In the genomic region with DNA sequence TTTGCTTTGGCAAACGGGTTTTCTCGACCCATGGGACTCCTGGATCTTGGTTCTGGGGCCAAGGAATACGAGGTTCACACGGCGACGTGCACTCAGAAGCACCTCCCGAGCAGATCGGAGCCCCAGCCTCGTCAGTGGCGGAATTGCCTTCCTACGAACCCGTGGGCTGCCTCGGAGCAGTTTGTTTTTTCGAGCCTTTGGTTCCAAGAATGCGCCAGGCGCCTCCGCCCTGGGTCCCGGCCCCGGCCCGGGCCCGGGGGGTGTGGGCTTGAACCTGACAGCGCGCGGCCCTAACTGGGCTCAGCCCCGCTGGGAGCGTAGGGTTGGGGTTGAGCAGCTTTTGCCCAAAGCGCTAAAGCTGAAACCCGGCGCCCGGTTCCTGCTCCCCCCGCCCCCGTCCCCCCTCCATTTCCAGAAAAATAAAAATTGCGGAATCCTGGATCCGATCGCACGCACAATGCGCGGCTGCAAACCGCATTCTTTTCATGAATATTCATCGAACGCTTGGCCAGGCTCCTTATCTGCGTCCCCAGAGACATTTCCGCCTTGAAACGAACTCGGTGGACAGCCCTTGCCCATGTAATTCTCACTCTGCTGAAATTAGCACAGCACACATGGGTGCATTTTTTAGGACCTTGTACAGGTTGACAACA, we compare ENCODE assay signal across 8 cellular contexts. TPM values are rescaled to one million over a fixed set of nuclear protein-coding genes. Genes with fewer than 3 reads are reported as not detected.
DNase-seq lines count a peak whose midpoint lies in the region; ATAC-seq and TF ChIP-seq lines count a peak whose summit lies in the region.

No MANE protein-coding gene starts in this region.

- intact Hi-C loops in left ventricle myocardium inferior (cut with micrococcal nuclease) = loop anchor here (5.0 kb wide), 1 partner anchor 1094 kb away; no protein-coding TSS in a partner anchor
- intact Hi-C loops in psoas muscle (cut with DNase I) = loop anchor here (5.0 to 10.0 kb wide), 2 partner anchors 1094 to 1476 kb away; no protein-coding TSS in a partner anchor
- intact Hi-C loops in PC-9 (cut with micrococcal nuclease; ENCODE audit: unreplicated experiment) = loop anchor here (5.0 to 10.0 kb wide), 2 partner anchors 894 to 1476 kb away; no protein-coding TSS in a partner anchor

- CTCF ChIA-PET in PC-9 (lab: Charles Lee) = no interaction called here

- H3K27me3 ChIP-seq in left ventricle myocardium inferior (ENCODE audit: low read depth) = peaks cover 96% of the 10 kb centered on the region
- peaks cover 0 to 54% (median 17%) of the 10 kb centered on the region in 3 donors for H3K27me3 ChIP-seq in psoas muscle (ENCODE audit: insufficient read depth in 3 of 3, low read length in 2 of 3)
- no peaks in the 10 kb centered on the region for H3K27me3 ChIP-seq in SJCRH30
- no peaks in the 10 kb centered on the region for H3K27me3 ChIP-seq in PC-9 (ENCODE audit: insufficient read depth, low read depth)

- H3K4me1 ChIP-seq in left ventricle myocardium inferior (peaks cover 25% of the 10 kb centered on the region), psoas muscle (no peaks in the 10 kb centered on the region), SJCRH30 (no peaks in the 10 kb centered on the region), PC-9 (replicated peaks; ENCODE audit: insufficient read depth) (no peaks in the 10 kb centered on the region)

- POLR2A ChIA-PET in PC-9 (lab: Charles Lee; ENCODE audit: unreplicated experiment) = no interaction called here

- H3K27me3 Mint-ChIP-seq in activated T-helper 17 cell treated with anti-CD3 and anti-CD28 coated beads, Interleukin-2, amount 50 U/mL, for 72 hours = peaks cover 33% of the 10 kb centered on the region

- H3K9me3 Mint-ChIP-seq in activated T-helper 17 cell treated with anti-CD3 and anti-CD28 coated beads, Interleukin-2, amount 50 U/mL, for 72 hours = no peaks in the 10 kb centered on the region

- ATAC-seq in GM19324 (IDR thresholded peaks at IDR 0.05; ENCODE audit: low FRiP score, unreplicated experiment) (peak; percentile 42), HG03571 (IDR thresholded peaks at IDR 0.05; ENCODE audit: unreplicated experiment) (peak; percentile 31), psoas muscle (peak in 1 of 4 donors; percentile 22)
- no peak for ATAC-seq in activated T-helper 17 cell treated with anti-CD3 and anti-CD28 coated beads, Interleukin-2, amount 50 U/mL, for 72 hours (replicated peaks)

- no peaks in the 10 kb centered on the region for H3K36me3 Mint-ChIP-seq in activated T-helper 17 cell treated with anti-CD3 and anti-CD28 coated beads, Interleukin-2, amount 50 U/mL, for 72 hours (ENCODE audit: low read depth)

- H3F3A ChIP-seq in PC-9 (ENCODE audit: insufficient read depth, low read depth) = peaks cover 6% of the 10 kb centered on the region; the same call in 1 of the 2 replicates

- H3K4me1 Mint-ChIP-seq in activated T-helper 17 cell treated with anti-CD3 and anti-CD28 coated beads, Interleukin-2, amount 50 U/mL, for 72 hours = peaks cover 4% of the 10 kb centered on the region

- no peaks in the 10 kb centered on the region for H3K79me2 ChIP-seq in PC-9 (ENCODE audit: low read depth)

- H2AFZ ChIP-seq in PC-9 = no peak overlapping the region

- DNase-seq in CD1c-positive myeloid dendritic cell (ENCODE audit: extremely low spot score) = peak; percentile 76
- DNase-seq in left ventricle myocardium inferior = peak; percentile 23
- DNase-seq in psoas muscle = peak; percentile 47 to 48
- no peak for DNase-seq in SJCRH30
- no peak for DNase-seq in PC-9

- H4K20me1 ChIP-seq in PC-9 (ENCODE audit: insufficient read depth) = no peaks in the 10 kb centered on the region

- no TSS peak for BruUV-seq in PC-9 (replicated peaks; lab: Mats Ljungman, UMichigan)

- no peak for TF ChIP-seq CTCF in left ventricle myocardium inferior (IDR thresholded peaks at IDR 0.05; ENCODE audit: borderline replicate concordance)
- TF ChIP-seq CTCF in psoas muscle (IDR thresholded peaks at IDR 0.05) = no peak
- no peak for TF ChIP-seq CTCF in PC-9 (conservative IDR thresholded peaks at IDR 0.05)

- H3K36me3 ChIP-seq in left ventricle myocardium inferior (no peaks in the 10 kb centered on the region), psoas muscle (ENCODE audit: insufficient read depth in 1 of 2, low read depth in 1 of 2) (no peaks in the 10 kb centered on the region), SJCRH30 (no peaks in the 10 kb centered on the region), PC-9 (ENCODE audit: low read depth) (no peaks in the 10 kb centered on the region)

- no peaks in the 10 kb centered on the region for H3K9me2 ChIP-seq in PC-9 (ENCODE audit: insufficient read depth)

- H3K9me3 ChIP-seq in left ventricle myocardium inferior (replicated peaks) = no peaks in the 10 kb centered on the region
- no peaks in the 10 kb centered on the region for H3K9me3 ChIP-seq in psoas muscle
- no peaks in the 10 kb centered on the region for H3K9me3 ChIP-seq in SJCRH30 (replicated peaks)
- H3K9me3 ChIP-seq in PC-9 (ENCODE audit: insufficient read depth, low read depth) = no peaks in the 10 kb centered on the region

- H3K27ac ChIP-seq in left ventricle myocardium inferior (replicated peaks) (peak overlapping the region; percentile 30), psoas muscle (no peak overlapping the region), SJCRH30 (no peak overlapping the region), PC-9 (no peak overlapping the region)

- 0 to 1% (median 1%) methylated on average over 43 to 45 of the region's 45 CpGs for WGBS in psoas muscle, 3 donors

- H3K4me3 ChIP-seq in left ventricle myocardium inferior (peak overlapping the region; percentile 66), psoas muscle (peak overlapping the region; percentile 62), SJCRH30 (no peak overlapping the region), PC-9 (no peak overlapping the region)

- H3K4me3 Mint-ChIP-seq in activated T-helper 17 cell treated with anti-CD3 and anti-CD28 coated beads, Interleukin-2, amount 50 U/mL, for 72 hours = peak overlapping the region; percentile 35

- no peak overlapping the region for H3K4me2 ChIP-seq in PC-9

- H3K27ac Mint-ChIP-seq in activated T-helper 17 cell treated with anti-CD3 and anti-CD28 coated beads, Interleukin-2, amount 50 U/mL, for 72 hours = no peak overlapping the region

RNA-seq across cellular contexts. Expression of a gene that starts 1.0 kb away (rescaled TPM):
- 1 to 10 TPM in 1 of 2 donors, under 1 TPM in 1; 0.48 to 1.3 TPM for total RNA-seq in activated T-helper 17 cell treated with anti-CD3 and anti-CD28 coated beads, Interleukin-2, amount 50 U/mL, for 72 hours
- total RNA-seq in left ventricle myocardium inferior (3.7 TPM), psoas muscle (1 to 10 TPM in 3 of 4 donors, under 1 TPM in 1; 0.67 to 1.9 (median 1.1) TPM), PC-9 (2021) (not detected in 2 replicates)
- 1 to 10 TPM in 1 of 3 donors, under 1 TPM in 2; 0.64 to 1.2 (median 0.73) TPM for polyA plus RNA-seq in psoas muscle
- not detected in 2 replicates for total RNA-seq in SJCRH30 (2014; rRNA removed; shearing (Covaris generic))

Comparison
In these comparisons a context has a peak if more than half of its experiments do, and no peak if none do; other contexts are left out.
1. DNase-seq: peak in CD1c-positive myeloid dendritic cell (single experiment), left ventricle myocardium inferior (single experiment) and psoas muscle (2 of 2); none in SJCRH30 (0 of 2) and PC-9 (0 of 2).
2. H3K4me3 ChIP-seq: peak in left ventricle myocardium inferior (single experiment) and psoas muscle (single experiment); none in SJCRH30 (single experiment) and PC-9 (single experiment).